Comparison of ENCODE assay signal across 13 cellular contexts in the genomic region with DNA sequence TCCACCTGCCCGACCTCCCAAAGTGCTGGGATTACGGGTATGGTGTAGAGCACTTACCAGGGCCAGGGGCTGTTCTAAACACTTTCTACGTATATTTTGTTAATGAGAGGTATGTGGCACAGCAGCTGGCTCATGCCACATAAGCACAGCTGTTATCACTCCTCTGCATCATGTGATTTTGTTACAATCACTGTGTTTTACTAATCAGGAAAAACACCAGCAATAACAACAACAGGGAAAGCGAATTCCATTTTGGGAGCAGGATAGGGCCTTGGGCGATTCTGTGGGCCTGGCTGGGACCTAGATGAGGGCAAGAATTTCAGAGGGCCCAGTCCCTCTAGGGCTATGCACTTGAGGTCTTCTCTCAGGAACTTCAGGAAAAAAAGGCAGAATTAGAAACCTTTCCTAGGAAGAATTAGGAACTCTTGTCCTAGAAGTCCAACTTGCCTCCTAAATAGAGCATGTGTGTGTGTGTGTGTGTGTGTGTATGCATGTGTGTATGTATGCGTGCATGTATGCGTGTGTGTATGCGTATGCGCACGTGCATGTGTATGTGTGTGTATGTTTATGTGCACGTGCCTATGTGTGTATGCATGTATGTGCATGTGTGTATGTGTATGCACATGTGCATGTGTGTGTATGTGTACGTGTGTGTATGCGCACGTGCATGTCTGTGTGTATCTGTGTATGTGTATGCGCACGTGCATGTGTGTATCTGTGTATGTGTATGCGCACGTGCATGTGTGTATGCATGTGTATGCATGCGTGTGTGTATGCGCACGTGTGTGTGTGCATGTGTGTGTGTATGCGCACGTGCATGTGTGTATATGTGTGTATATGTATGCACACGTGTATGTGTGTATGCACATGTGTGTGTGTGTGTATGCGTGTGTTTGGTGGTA. TPM values are rescaled to one million over a fixed set of nuclear protein-coding genes. Genes with fewer than 3 reads are reported as not detected.
DNase-seq lines count a peak whose midpoint lies in the region; ATAC-seq and TF ChIP-seq lines count a peak whose summit lies in the region.
"Had no signal": no experiment of that assay in that cellular context is flagged by ENCODE, and none has a peak within 500 bp of the region (broad histone marks: within the 10 kb centered on the region; RNA-seq: fewer than 3 reads in every experiment).

No MANE protein-coding gene starts in this region.

- H3K27me3 ChIP-seq in IMR-90 (ENCODE audit: control insufficient read depth, insufficient read depth, low read length): peaks cover 3% of the 10 kb centered on the region; the same call in 1 of the 2 replicates
- no peaks in the 10 kb centered on the region for H3K27me3 ChIP-seq in breast epithelium
- no peaks in the 10 kb centered on the region for H3K27me3 ChIP-seq in lower lobe of right lung (ENCODE audit: low read depth)
- H3K27me3 ChIP-seq in stomach: no peaks in the 10 kb centered on the region

- 98% methylated on average over 16 of the region's 25 CpGs; no CpG with 5 or more reads in 1 of the 2 experiments for WGBS in IMR-90 (ENCODE audit: extremely low coverage in 2 of 2, insufficient read length in 1 of 2), 2 experiments
- whole genome bisulfite sequencing in stomach, 5 donors: 85 to 90% (median 88%) methylated on average over 25 of the region's 25 CpGs

- no peak for TF ChIP-seq CTCF in IMR-90 (conservative IDR thresholded peaks at IDR 0.05; ENCODE audit: low read depth, low read length)
- no peak for TF ChIP-seq CTCF in breast epithelium (IDR thresholded peaks at IDR 0.05)
- no peak for TF ChIP-seq CTCF in lower lobe of right lung (IDR thresholded peaks at IDR 0.05)
- no peak for TF ChIP-seq CTCF in stomach (IDR thresholded peaks at IDR 0.05)

- TF ChIP-seq POLR2A in IMR-90 (IDR thresholded peaks at IDR 0.05; ENCODE audit: low read depth, low read length) (no peak), breast epithelium (IDR thresholded peaks at IDR 0.05) (no peak), stomach (IDR thresholded peaks at IDR 0.05) (no peak)

- H3K36me3 ChIP-seq in IMR-90 (ENCODE audit: control insufficient read depth, insufficient read depth, low read length): no peaks in the 10 kb centered on the region
- no peaks in the 10 kb centered on the region for H3K36me3 ChIP-seq in breast epithelium
- no peaks in the 10 kb centered on the region for H3K36me3 ChIP-seq in lower lobe of right lung
- H3K36me3 ChIP-seq in stomach: no peaks in the 10 kb centered on the region

- H2BK5ac ChIP-seq in IMR-90 (ENCODE audit: low read depth, low read length, poor library complexity, severe bottlenecking): no peak overlapping the region

- H4K20me1 ChIP-seq in IMR-90 (ENCODE audit: insufficient read depth, low read length): no peaks in the 10 kb centered on the region; the same call in 1 of the 2 replicates

- H3K4me3 ChIP-seq in IMR-90 (ENCODE audit: insufficient read depth, low read depth, low read length): no peak overlapping the region
- H3K4me3 ChIP-seq in breast epithelium: no peak overlapping the region
- H3K4me3 ChIP-seq in lower lobe of right lung: no peak overlapping the region
- no peak overlapping the region for H3K4me3 ChIP-seq in stomach
- H3K4me3 ChIP-seq: lung had no signal

- H2AFZ ChIP-seq in IMR-90 (replicated peaks; ENCODE audit: low read length, poor library complexity): no peak overlapping the region
- H2AFZ ChIP-seq: parathyroid adenoma had no signal

- no peak overlapping the region for H2BK20ac ChIP-seq in IMR-90 (ENCODE audit: low read depth, low read length)

- no peak overlapping the region for H3K56ac ChIP-seq in IMR-90 (ENCODE audit: extremely low read depth, insufficient read depth, low read length)

- in situ Hi-C loops in IMR-90 (cut with MboI; ENCODE audit: low sequenced_read_pairs): loop anchor here (5.0 kb wide), 1 partner anchor 36 kb away; no protein-coding TSS in a partner anchor

- no peak overlapping the region for H4K8ac ChIP-seq in IMR-90 (ENCODE audit: low read depth in 2 of 2, low read length in 2 of 2)

- no peak overlapping the region for H4K5ac ChIP-seq in IMR-90 (ENCODE audit: low read depth, low read length)

- H3K9me1 ChIP-seq in IMR-90 (ENCODE audit: insufficient read depth, low read length): peaks cover 15% of the 10 kb centered on the region

- CTCF ChIA-PET in IMR-90 (lab: Yijun Ruan, JAX): no interaction called here

- H2AK5ac ChIP-seq in IMR-90 (ENCODE audit: low read depth, low read length): peak overlapping the region; percentile 15; the same call in 1 of the 2 replicates

- no peak for TF ChIP-seq EP300 in stomach (IDR thresholded peaks at IDR 0.05)

- no peak overlapping the region for H2BK15ac ChIP-seq in IMR-90 (ENCODE audit: low read depth, low read length)

- H3K27ac ChIP-seq in IMR-90 (ENCODE audit: insufficient read depth, low read length): no peak overlapping the region
- peak overlapping the region; percentile 81 to 83 for H3K27ac ChIP-seq in breast epithelium
- peak overlapping the region; percentile 58 for H3K27ac ChIP-seq in lower lobe of right lung
- peak overlapping the region in 3 of 5 donors; percentile 7 to 40 (median 19) for H3K27ac ChIP-seq in stomach
- H3K27ac ChIP-seq: epithelial cell of prostate, parathyroid adenoma had no signal

- H3K4me2 ChIP-seq in IMR-90 (ENCODE audit: low read depth, low read length): no peak overlapping the region

- H2BK120ac ChIP-seq in IMR-90 (ENCODE audit: low read depth, low read length): no peak overlapping the region

- dilution Hi-C loops in IMR-90 (cut with HindIII; ENCODE audit: low sequenced_read_pairs, unreplicated experiment): no loop called here

- peaks cover 8% of the 10 kb centered on the region; the same call in 1 of the 2 replicates for H3K4me1 ChIP-seq in IMR-90 (ENCODE audit: control insufficient read depth, insufficient read depth, low read length)
- H3K4me1 ChIP-seq in breast epithelium: peaks cover 0 to 15% of the 10 kb centered on the region in 2 donors
- H3K4me1 ChIP-seq in lower lobe of right lung: peaks cover 36% of the 10 kb centered on the region
- peaks cover 7 to 50% (median 27%) of the 10 kb centered on the region in 4 donors for H3K4me1 ChIP-seq in stomach

- POLR2A ChIA-PET in IMR-90 (lab: Charles Lee; ENCODE audit: unreplicated experiment): no interaction called here

- no peak for DNase-seq in IMR-90
- DNase-seq in breast epithelium (ENCODE audit: low spot score in 2 of 2): no peak
- no peak for DNase-seq in lower lobe of right lung
- no peak for DNase-seq in stomach
- no peak for DNase-seq in amniotic stem cell (lab: John Stamatoyannopoulos, UW)
- no peak for DNase-seq in inferior parietal cortex (ENCODE audit: extremely low spot score)
- DNase-seq: activated CD4-positive, alpha-beta T cell treated with anti-CD3 and anti-CD28 coated beads for 36 hours; activated naive CD8-positive, alpha-beta T cell treated with anti-CD3 and anti-CD28 coated beads for 36 hours had no signal

- H3K9me3 ChIP-seq in IMR-90 (ENCODE audit: control insufficient read depth, insufficient read depth, low read length) (no peaks in the 10 kb centered on the region), breast epithelium (no peaks in the 10 kb centered on the region), lower lobe of right lung (no peaks in the 10 kb centered on the region), stomach (no peaks in the 10 kb centered on the region)

- ATAC-seq in IMR-90 (ENCODE audit: low read depth) (no peak), lower lobe of right lung (no peak), GM21737 (IDR thresholded peaks at IDR 0.05; ENCODE audit: unreplicated experiment) (no peak), GM19452 (IDR thresholded peaks at IDR 0.05; ENCODE audit: unreplicated experiment) (no peak)
- ATAC-seq: activated CD4-positive, alpha-beta T cell treated with anti-CD3 and anti-CD28 coated beads for 36 hours had no signal

- H3K79me1 ChIP-seq in IMR-90 (ENCODE audit: low read depth in 1 of 2, low read length in 2 of 2): no peaks in the 10 kb centered on the region; a peak in 1 of 4 replicates

- intact Hi-C loops in IMR-90 (cut with micrococcal nuclease) (no loop called here), breast epithelium (cut with DNase I; ENCODE audit: low total_unique reads) (no loop called here), lower lobe of right lung (cut with DNase I) (no loop called here), stomach (cut with DNase I; ENCODE audit: low total_unique reads) (no loop called here)

- H4K91ac ChIP-seq in IMR-90 (ENCODE audit: insufficient read depth, low read depth, low read length): no peak overlapping the region

- 0 out of 2 replicates have a peak overlapping the region, but pooled peaks have one; percentile 17 for H3K14ac ChIP-seq in IMR-90 (replicated peaks; ENCODE audit: low read depth, low read length)

- BruUV-seq in IMR-90 (replicated peaks; lab: Mats Ljungman, UMichigan): no TSS peak

- TF ChIP-seq RAD21 in IMR-90 (IDR thresholded peaks at IDR 0.05; ENCODE audit: low read length): no peak

- H3K23ac ChIP-seq in IMR-90 (ENCODE audit: low read depth, low read length): no peak overlapping the region

- H2AK9ac ChIP-seq in IMR-90 (replicated peaks; ENCODE audit: low read depth, low read length, poor library complexity): no peak overlapping the region

- H3K9ac ChIP-seq in IMR-90 (ENCODE audit: low read depth, low read length): no peak overlapping the region
- H3K9ac ChIP-seq: parathyroid adenoma had no signal

- H3K18ac ChIP-seq in IMR-90 (ENCODE audit: low read depth, low read length): no peak overlapping the region

- H3K4ac ChIP-seq in IMR-90 (ENCODE audit: low read depth, low read length): no peak overlapping the region

TF ChIP-seq in IMR-90, 13 proteins besides CTCF, POLR2A, EP300 and RAD21 (continues in another document):
- TF ChIP-seq MXI1 (IDR thresholded peaks at IDR 0.05; ENCODE audit: borderline replicate concordance, low read depth, low read length) (no peak), NFE2L2 (IDR thresholded peaks at IDR 0.05; ENCODE audit: low read depth, low read length) (no peak), MAFK (IDR thresholded peaks at IDR 0.05; ENCODE audit: low read depth, low read length) (no peak), BHLHE40 (IDR thresholded peaks at IDR 0.05; ENCODE audit: low read depth, low read length) (no peak), RFX5 (IDR thresholded peaks at IDR 0.05; ENCODE audit: low read depth, low read length) (no peak)
- TF ChIP-seq, protein P1, sequence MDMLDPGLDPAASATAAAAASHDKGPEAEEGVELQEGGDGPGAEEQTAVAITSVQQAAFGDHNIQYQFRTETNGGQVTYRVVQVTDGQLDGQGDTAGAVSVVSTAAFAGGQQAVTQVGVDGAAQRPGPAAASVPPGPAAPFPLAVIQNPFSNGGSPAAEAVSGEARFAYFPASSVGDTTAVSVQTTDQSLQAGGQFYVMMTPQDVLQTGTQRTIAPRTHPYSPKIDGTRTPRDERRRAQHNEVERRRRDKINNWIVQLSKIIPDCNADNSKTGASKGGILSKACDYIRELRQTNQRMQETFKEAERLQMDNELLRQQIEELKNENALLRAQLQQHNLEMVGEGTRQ (IDR thresholded peaks at IDR 0.05; ENCODE audit: low read depth, low read length): no peak

RNA-seq across cellular contexts. Expression of a gene that starts 41.8 kb away (rescaled TPM):
- total RNA-seq in IMR-90 (2012; rRNA removed): 1,042 and 1,100 TPM in 2 replicates
- polyA plus RNA-seq in IMR-90 (2012; rRNA removed): 591 and 675 TPM in 2 replicates
- polyA plus RNA-seq in IMR-90 (2012; cell fraction: cytosol; rRNA removed): 183 and 262 TPM in 2 replicates
- polyA plus RNA-seq in IMR-90 (2012; cell fraction: nucleus; rRNA removed; ENCODE audit: low replicate concordance): 145 and 350 TPM in 2 replicates
- 100 to 1,000 TPM; 121 to 155 (median 149) TPM for total RNA-seq in breast epithelium
- 307 TPM for total RNA-seq in lower lobe of right lung
- 100 to 1,000 TPM; 143 to 392 (median 188) TPM for total RNA-seq in stomach
- 10 to 100 TPM; 27.4 to 45.4 (median 44.1) TPM for polyA plus RNA-seq in stomach
